1 cellular context compared by ENCODE assay signal in the genomic region with DNA sequence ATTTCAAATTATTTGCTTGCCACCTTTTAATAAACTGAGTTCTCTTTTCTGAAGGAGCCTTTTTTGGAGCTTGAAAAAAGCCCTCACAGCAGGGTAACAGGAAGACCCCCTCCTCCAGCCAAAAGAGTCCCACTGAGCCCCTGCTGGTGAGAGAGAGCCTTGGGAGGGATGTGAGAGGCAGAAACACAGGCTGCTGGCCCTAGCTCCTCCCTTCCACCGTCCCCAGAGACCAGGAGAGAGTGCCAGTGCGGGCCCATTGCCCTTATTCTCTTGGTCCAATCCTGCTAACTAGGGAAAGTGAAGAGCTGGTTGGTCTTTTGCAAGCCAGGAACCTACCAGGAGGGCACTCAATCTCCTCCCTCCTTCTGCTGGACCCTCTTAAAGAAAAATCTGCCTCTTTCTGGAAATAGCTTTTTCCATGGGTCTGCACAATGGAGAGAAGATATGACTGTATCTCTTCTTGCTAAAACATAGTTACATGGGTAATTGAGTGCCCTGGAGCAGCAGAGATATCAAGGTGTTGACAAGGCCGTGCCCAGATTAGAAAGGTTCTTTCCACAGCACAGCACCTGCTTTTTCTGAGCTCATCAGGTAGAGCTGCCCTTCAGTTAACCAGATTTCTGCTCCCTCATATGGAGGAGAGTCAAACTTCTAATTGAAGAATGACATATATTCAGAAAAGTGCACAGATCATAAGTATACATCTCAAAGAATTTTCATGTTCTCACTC.
TF ChIP-seq lines count a peak whose summit lies in the region.

No MANE protein-coding gene starts in this region.

TF ChIP-seq in IMR-90, 13 proteins besides CTCF, POLR2A, EP300 and RAD21 (continued from another document):
- no peak for TF ChIP-seq RFX5 (IDR thresholded peaks at IDR 0.05; ENCODE audit: low read depth, low read length)
